ENCODE assay signal across 1 cellular context in genomic region chr5:169686137-169686536, GRCh38.
TF ChIP-seq lines count a peak whose summit lies in the region.

No MANE protein-coding gene starts in this region.

TF ChIP-seq in IMR-90, 13 proteins besides CTCF, POLR2A, EP300 and RAD21:
- TF ChIP-seq RFX5 (IDR thresholded peaks at IDR 0.05; ENCODE audit: low read depth, low read length) (no peak), MAZ (IDR thresholded peaks at IDR 0.05; ENCODE audit: borderline replicate concordance, low read depth, low read length) (no peak), CHD1 (IDR thresholded peaks at IDR 0.05; ENCODE audit: low read depth, low read length) (no peak), NFE2L2 (IDR thresholded peaks at IDR 0.05; ENCODE audit: low read depth, low read length) (no peak), FOS (IDR thresholded peaks at IDR 0.05; ENCODE audit: low read depth, low read length) (no peak), RCOR1 (IDR thresholded peaks at IDR 0.05; ENCODE audit: insufficient replicate concordance, low read length) (no peak), BHLHE40 (IDR thresholded peaks at IDR 0.05; ENCODE audit: low read depth, low read length) (no peak), CEBPB (IDR thresholded peaks at IDR 0.05; ENCODE audit: low read depth, low read length) (no peak), MXI1 (IDR thresholded peaks at IDR 0.05; ENCODE audit: borderline replicate concordance, low read depth, low read length) (no peak), MAFK (IDR thresholded peaks at IDR 0.05; ENCODE audit: low read depth, low read length) (no peak), ELK1 (IDR thresholded peaks at IDR 0.05; ENCODE audit: borderline replicate concordance, low read depth, low read length) (no peak), USF2 (IDR thresholded peaks at IDR 0.05; ENCODE audit: low read depth, low read length) (no peak), SMC3 (IDR thresholded peaks at IDR 0.05; ENCODE audit: low read depth, low read length) (no peak)
TF ChIP-seq in IMR-90: peak in this region for 0.
